Comparison of ENCODE assay signal across 29 cellular contexts in genomic region chr2:54392925-54393324, GRCh38.
"Had no signal": no experiment of that assay in that cellular context is flagged by ENCODE, and none has a peak within 500 bp of the region (broad histone marks: within the 10 kb centered on the region; RNA-seq: fewer than 3 reads in every experiment).

No MANE protein-coding gene starts in this region.

- H3K9me3 ChIP-seq: stomach, suprapubic skin, testis, thoracic aorta, thyroid gland, tibial artery, tibial nerve, transverse colon, upper lobe of left lung, upper lobe of right lung, uterus, vagina had no signal

- H3K27ac Mint-ChIP-seq: stimulated activated memory B cell treated with anti-CD40 and anti-IgM and Interleukin-4, amounts not matched to agents 10 μg/mL and 1 μg/mL and 100 μg/mL, for 72 hours; stimulated activated naive B cell treated with anti-CD40 and anti-IgM and Interleukin-4, amounts not matched to agents 10 μg/mL and 1 μg/mL and 100 μg/mL, for 72 hours; stimulated activated naive CD8-positive, alpha-beta T cell treated with anti-CD3 and anti-CD28 coated beads, Interleukin-15, amount 100 ng/mL, for 72 hours; stimulated activated naive CD8-positive, alpha-beta T cell treated with anti-CD3 and anti-CD28 coated beads, Interleukin-15, Interleukin-2, amounts not matched to agents 100 ng/mL and 50 ng/mL, for 24 hours; type B pancreatic cell had no signal

- DNase-seq: stimulated activated CD4-positive, alpha-beta T cell treated with anti-CD3 and anti-CD28 coated beads, Interleukin-2, amount 100 ng/mL, for 48 hours; stimulated activated CD4-positive, alpha-beta T cell treated with anti-CD3 and anti-CD28 coated beads, Interleukin-4, amount 100 ng/mL, for 1 hour; stimulated activated CD4-positive, alpha-beta T cell treated with anti-CD3 and anti-CD28 coated beads, Interleukin-4, amount 100 ng/mL, for 24 hours; stimulated activated CD4-positive, alpha-beta T cell treated with anti-CD3 and anti-CD28 coated beads, Interleukin-4, amount 100 ng/mL, for 4 hours; stimulated activated CD8-positive, alpha-beta memory T cell treated with anti-CD3 and anti-CD28 coated beads, Interleukin-4, amount 100 ng/mL, for 48 hours; stimulated activated naive B cell treated with anti-CD40 and anti-IgM and Interleukin-4, amounts not matched to agents 10 μg/mL and 1 μg/mL and 100 μg/mL, for 72 hours; stimulated activated naive CD4-positive, alpha-beta T cell; stimulated activated naive CD4-positive, alpha-beta T cell treated with Interleukin-2 at 50 U/mL for 16 hours; stimulated activated naive CD8-positive, alpha-beta T cell treated with anti-CD3 and anti-CD28 coated beads, Interleukin-15, amount 100 ng/mL, for 72 hours; stimulated activated naive CD8-positive, alpha-beta T cell treated with anti-CD3 and anti-CD28 coated beads, Interleukin-15, Interleukin-2, amounts not matched to agents 100 U/mL and 50 U/mL, for 24 hours; stomach; substantia nigra; testis; thyroid gland; tibial artery; transverse colon; trophoblast cell; upper lobe of left lung; upper lobe of right lung; uterus had no signal

- H3K36me3 ChIP-seq: stomach, suprapubic skin, thoracic aorta, thyroid gland, tibial artery, tibial nerve, transverse colon, upper lobe of left lung, upper lobe of right lung, uterus, vagina had no signal

- ATAC-seq: stimulated activated effector memory CD8-positive, alpha-beta T cell treated with anti-CD3 and anti-CD28 coated beads, Interleukin-12 subunit alpha, Interleukin-12 subunit beta, amount 100 ng/mL, for 72 hours; stimulated activated memory B cell treated with anti-CD40 and anti-IgM and Interleukin-4, amounts not matched to agents 10 μg/mL and 1 μg/mL and 100 μg/mL, for 72 hours; stimulated activated naive B cell treated with anti-CD40 and anti-IgM and Interleukin-4, amounts not matched to agents 10 μg/mL and 1 μg/mL and 100 μg/mL, for 72 hours; stimulated activated naive CD8-positive, alpha-beta T cell treated with anti-CD3 and anti-CD28 coated beads, Interleukin-15, amount 100 ng/mL, for 72 hours; stimulated activated naive CD8-positive, alpha-beta T cell treated with anti-CD3 and anti-CD28 coated beads, Interleukin-15, Interleukin-2, amounts not matched to agents 100 U/mL and 50 U/mL, for 24 hours; upper lobe of right lung had no signal

- H3K4me3 ChIP-seq: stomach, suprapubic skin, testis, thoracic aorta, thyroid gland, tibial artery, tibial nerve, transverse colon, upper lobe of left lung, upper lobe of right lung, uterus, vagina had no signal

- H3K4me1 ChIP-seq: transverse colon, uterus had no signal

- H3K9me3 Mint-ChIP-seq: stimulated activated effector memory CD8-positive, alpha-beta T cell treated with anti-CD3 and anti-CD28 coated beads, Interleukin-12 subunit alpha, Interleukin-12 subunit beta, amount 100 ng/mL, for 72 hours; stimulated activated naive CD8-positive, alpha-beta T cell treated with anti-CD3 and anti-CD28 coated beads, Interleukin-15, amount 100 ng/mL, for 72 hours; type B pancreatic cell had no signal

- H3K36me3 Mint-ChIP-seq: stimulated activated effector memory CD8-positive, alpha-beta T cell treated with anti-CD3 and anti-CD28 coated beads, Interleukin-12 subunit alpha, Interleukin-12 subunit beta, amount 100 ng/mL, for 72 hours; type B pancreatic cell had no signal

- H3K27me3 Mint-ChIP-seq: stimulated activated memory B cell treated with anti-CD40 and anti-IgM and Interleukin-4, amounts not matched to agents 10 μg/mL and 1 μg/mL and 100 μg/mL, for 72 hours; stimulated activated naive CD8-positive, alpha-beta T cell treated with anti-CD3 and anti-CD28 coated beads, Interleukin-15, amount 100 ng/mL, for 72 hours; stimulated activated naive CD8-positive, alpha-beta T cell treated with anti-CD3 and anti-CD28 coated beads, Interleukin-15, Interleukin-2, amounts not matched to agents 100 ng/mL and 50 ng/mL, for 24 hours; type B pancreatic cell had no signal

- H3K27me3 ChIP-seq: stomach, suprapubic skin, testis, thyroid gland, tibial artery, tibial nerve, transverse colon, upper lobe of left lung, upper lobe of right lung, uterus, vagina had no signal

- FAIRE-seq: urothelium cell line had no signal

- H3K27ac ChIP-seq: stomach, suprapubic skin, testis, thoracic aorta, thyroid gland, tibial artery, tibial nerve, transverse colon, upper lobe of left lung, upper lobe of right lung, uterus, vagina had no signal

- H3K4me3 Mint-ChIP-seq: stimulated activated effector memory CD8-positive, alpha-beta T cell treated with anti-CD3 and anti-CD28 coated beads, Interleukin-12 subunit alpha, Interleukin-12 subunit beta, amount 100 ng/mL, for 72 hours; stimulated activated memory B cell treated with anti-CD40 and anti-IgM and Interleukin-4, amounts not matched to agents 10 μg/mL and 1 μg/mL and 100 μg/mL, for 72 hours; stimulated activated naive B cell treated with anti-CD40 and anti-IgM and Interleukin-4, amounts not matched to agents 10 μg/mL and 1 μg/mL and 100 μg/mL, for 72 hours; stimulated activated naive CD8-positive, alpha-beta T cell treated with anti-CD3 and anti-CD28 coated beads, Interleukin-15, amount 100 ng/mL, for 72 hours; stimulated activated naive CD8-positive, alpha-beta T cell treated with anti-CD3 and anti-CD28 coated beads, Interleukin-15, Interleukin-2, amounts not matched to agents 100 ng/mL and 50 ng/mL, for 24 hours; type B pancreatic cell had no signal
